21 cellular contexts compared by ENCODE assay signal in the genomic region with DNA sequence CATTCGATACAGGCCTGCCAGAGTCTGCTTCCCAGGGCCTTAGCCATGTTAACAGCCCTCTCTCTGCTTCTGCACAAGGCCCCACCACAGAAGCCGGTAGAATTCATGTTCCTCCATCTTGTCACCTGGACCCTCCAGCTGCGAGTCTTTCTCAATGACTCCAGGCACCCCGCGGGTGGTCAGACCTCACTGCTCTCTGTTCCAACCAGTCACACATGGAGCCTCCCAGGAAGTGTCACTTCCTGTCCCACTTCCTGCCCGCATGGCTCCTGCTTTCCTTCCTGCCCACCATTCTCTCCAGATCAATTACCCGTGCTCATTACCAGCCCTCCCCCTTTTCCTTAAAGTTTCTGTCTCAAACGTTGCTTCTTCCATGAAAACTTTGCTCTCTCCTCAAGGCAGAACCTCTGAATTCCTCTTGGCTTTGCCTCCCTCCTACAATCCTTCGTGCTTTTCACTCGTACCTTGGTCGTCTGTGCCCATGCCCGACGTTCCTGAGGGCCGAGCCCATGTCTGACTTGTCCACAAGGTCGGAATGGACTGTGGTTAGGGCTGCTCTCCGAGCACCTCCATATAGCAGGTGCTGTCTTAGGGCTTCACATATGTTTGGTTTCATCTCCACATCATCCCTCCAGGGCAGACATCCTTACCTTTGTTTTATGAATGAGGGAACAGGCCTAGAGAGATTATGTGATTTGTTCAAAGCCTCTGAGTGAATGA.
DNase-seq lines count a peak whose midpoint lies in the region; ATAC-seq and TF ChIP-seq lines count a peak whose summit lies in the region.
"Had no signal": no experiment of that assay in that cellular context is flagged by ENCODE, and none has a peak within 500 bp of the region (broad histone marks: within the 10 kb centered on the region; RNA-seq: fewer than 3 reads in every experiment).

No MANE protein-coding gene starts in this region.

- H3K4me1 Mint-ChIP-seq in glutamatergic neuron (ENCODE audit: low read depth, unreplicated experiment), result peaks cover 56% of the 10 kb centered on the region
- H3K4me1 Mint-ChIP-seq in stimulated activated naive B cell treated with anti-CD40 and anti-IgM and Interleukin-4, amounts not matched to agents 10 μg/mL and 1 μg/mL and 100 μg/mL, for 72 hours, result peaks cover 20 to 24% of the 10 kb centered on the region in 2 donors

- peaks cover 0 to 4% (median 0%) of the 10 kb centered on the region in 11 donors for H3K9me3 ChIP-seq in heart right ventricle
- H3K9me3 ChIP-seq: SJSA1 had no signal

- peaks cover 18% of the 10 kb centered on the region for H3K27me3 Mint-ChIP-seq in glutamatergic neuron (ENCODE audit: unreplicated experiment)
- peaks cover 13 to 21% of the 10 kb centered on the region in 2 donors for H3K27me3 Mint-ChIP-seq in stimulated activated naive B cell treated with anti-CD40 and anti-IgM and Interleukin-4, amounts not matched to agents 10 μg/mL and 1 μg/mL and 100 μg/mL, for 72 hours

- intact Hi-C loops in heart right ventricle (cut with DNase I) (no loop called here), left ventricle myocardium superior (cut with micrococcal nuclease) (no loop called here), left colon (cut with DNase I, micrococcal nuclease) (no loop called here)

- no peak for TF ChIP-seq CTCF in heart right ventricle (IDR thresholded peaks at IDR 0.05)
- no peak for TF ChIP-seq CTCF in NB4 (IDR thresholded peaks at IDR 0.05; ENCODE audit: low read depth, low read length)
- TF ChIP-seq CTCF in glutamatergic neuron (IDR thresholded peaks at IDR 0.05; ENCODE audit: partially characterized antibody, unreplicated experiment), result no peak

- no peak for ATAC-seq in heart right ventricle
- no peak for ATAC-seq in left ventricle myocardium superior
- ATAC-seq in stimulated activated naive B cell treated with anti-CD40 and anti-IgM and Interleukin-4, amounts not matched to agents 10 μg/mL and 1 μg/mL and 100 μg/mL, for 72 hours (replicated peaks), result no peak
- no peak for ATAC-seq in left colon
- ATAC-seq: CD8-positive, alpha-beta T cell; PC-3 had no signal

- peak overlapping the region; percentile 2 for H3K4me3 Mint-ChIP-seq in glutamatergic neuron (ENCODE audit: unreplicated experiment)
- H3K4me3 Mint-ChIP-seq in stimulated activated naive B cell treated with anti-CD40 and anti-IgM and Interleukin-4, amounts not matched to agents 10 μg/mL and 1 μg/mL and 100 μg/mL, for 72 hours, result no peak overlapping the region
- H3K4me3 Mint-ChIP-seq: CD8-positive, alpha-beta T cell had no signal

- no peaks in the 10 kb centered on the region for H3K27me3 ChIP-seq in heart right ventricle
- H3K27me3 ChIP-seq: SJSA1 had no signal

- peaks cover 65 to 100% (median 91%) of the 10 kb centered on the region in 9 donors for H3K4me1 ChIP-seq in heart right ventricle

- peak overlapping the region; percentile 71 to 99 (median 89) for H3K27ac ChIP-seq in heart right ventricle
- H3K27ac ChIP-seq: HL-60, KMS-11, SJSA1 had no signal

- no peaks in the 10 kb centered on the region for H3K36me3 Mint-ChIP-seq in glutamatergic neuron (ENCODE audit: unreplicated experiment)
- no peaks in the 10 kb centered on the region for H3K36me3 Mint-ChIP-seq in stimulated activated naive B cell treated with anti-CD40 and anti-IgM and Interleukin-4, amounts not matched to agents 10 μg/mL and 1 μg/mL and 100 μg/mL, for 72 hours
- H3K36me3 Mint-ChIP-seq: CD8-positive, alpha-beta T cell had no signal

- H3K4me3 ChIP-seq in heart right ventricle (no peak overlapping the region), NB4 (ENCODE audit: low read depth, low read length) (no peak overlapping the region)
- H3K4me3 ChIP-seq: SJSA1 had no signal

- no peak for TF ChIP-seq POLR2A in NB4 (IDR thresholded peaks at IDR 0.05; ENCODE audit: extremely low read depth, insufficient read length)

- no peak overlapping the region for H3K27ac Mint-ChIP-seq in glutamatergic neuron (ENCODE audit: unreplicated experiment)
- H3K27ac Mint-ChIP-seq in stimulated activated naive B cell treated with anti-CD40 and anti-IgM and Interleukin-4, amounts not matched to agents 10 μg/mL and 1 μg/mL and 100 μg/mL, for 72 hours, result peak overlapping the region; percentile 48
- H3K27ac Mint-ChIP-seq: CD8-positive, alpha-beta T cell had no signal

- H3K9me3 Mint-ChIP-seq in glutamatergic neuron (ENCODE audit: unreplicated experiment), result peaks cover 17% of the 10 kb centered on the region
- H3K9me3 Mint-ChIP-seq in stimulated activated naive B cell treated with anti-CD40 and anti-IgM and Interleukin-4, amounts not matched to agents 10 μg/mL and 1 μg/mL and 100 μg/mL, for 72 hours, result peaks cover 0 to 2% of the 10 kb centered on the region in 2 donors
- H3K9me3 Mint-ChIP-seq: CD8-positive, alpha-beta T cell had no signal

- no peak for DNase-seq in heart right ventricle
- no peak for DNase-seq in left ventricle myocardium superior
- DNase-seq in NB4 (ENCODE audit: low read depth), result peak; percentile 73
- DNase-seq in glutamatergic neuron, result no peak
- DNase-seq in stimulated activated naive B cell treated with anti-CD40 and anti-IgM and Interleukin-4, amounts not matched to agents 10 μg/mL and 1 μg/mL and 100 μg/mL, for 72 hours, result no peak
- DNase-seq in left colon, result no peak
- no peak for DNase-seq in D341Med (ENCODE audit: low spot score)
- no peak for DNase-seq in amniotic stem cell (lab: John Stamatoyannopoulos, UW)
- DNase-seq: activated CD4-positive, alpha-beta T cell treated with anti-CD3 and anti-CD28 coated beads for 1 hour; activated effector memory CD4-positive, alpha-beta T cell treated with Interleukin-2 at 50 U/mL for 16 hours; CD8-positive, alpha-beta T cell; GOT3; hippocampal formation; NCI-H1105 treated with DMSO at 0.1 percent for 48 hours; NCI-H2171; PC-3; stimulated activated naive CD4-positive, alpha-beta T cell; T-helper 9 cell had no signal

- 71% methylated on average over 16 of the region's 16 CpGs for WGBS in heart right ventricle, 2 donors

- peaks cover 0 to 15% (median 0%) of the 10 kb centered on the region in 9 donors for H3K36me3 ChIP-seq in heart right ventricle
- H3K36me3 ChIP-seq: SJSA1 had no signal
